ENCODE assay signal across 9 cellular contexts in the genomic region with DNA sequence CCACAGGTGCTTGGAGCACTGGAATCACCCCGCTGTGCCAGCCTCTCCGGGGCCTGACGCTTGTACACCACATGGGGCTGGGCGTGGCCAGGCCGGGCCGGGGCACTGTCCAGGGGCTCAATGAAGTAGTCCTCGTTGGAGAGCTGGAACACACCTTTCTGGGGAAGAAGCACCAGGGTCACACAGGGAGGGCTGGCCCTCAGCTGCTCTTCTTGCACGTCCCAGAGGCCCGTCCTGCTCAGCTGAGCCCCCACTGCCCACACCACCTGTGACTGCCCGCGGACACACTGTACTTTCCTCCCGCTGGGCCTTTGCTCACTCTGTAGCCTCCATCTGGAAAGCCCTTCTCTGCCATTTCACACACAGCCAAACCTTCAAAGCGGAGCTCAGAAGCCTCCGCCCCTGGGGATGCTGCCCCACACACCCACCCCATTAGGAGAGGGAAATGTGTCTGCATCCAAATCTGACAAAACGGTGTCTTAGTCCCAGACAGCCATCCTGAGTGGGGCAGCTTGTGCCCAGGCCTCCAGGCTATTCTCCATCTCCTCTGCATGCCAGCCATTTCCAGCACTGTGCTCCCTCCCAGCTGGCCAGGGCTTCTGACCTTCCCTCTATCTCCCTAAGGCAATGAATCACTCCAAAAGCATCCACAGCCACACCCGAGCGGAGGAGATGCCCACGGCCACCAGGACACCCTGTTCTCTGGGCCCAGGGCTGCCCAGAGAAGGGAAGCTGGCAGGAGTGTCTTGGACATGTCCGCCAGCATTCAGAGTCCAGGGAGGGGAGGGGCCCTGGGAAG. TPM values are rescaled to one million over a fixed set of nuclear protein-coding genes. Genes with fewer than 3 reads are reported as not detected.
DNase-seq lines count a peak whose midpoint lies in the region; ATAC-seq and TF ChIP-seq lines count a peak whose summit lies in the region.
"Not testable (repeated sequence)": the region's sequence is repeated elsewhere in the genome, so short reads cannot be mapped to it uniquely, and the experiment has no call there.
"Had no signal": no experiment of that assay in that cellular context is flagged by ENCODE, and none has a peak within 500 bp of the region (broad histone marks: within the 10 kb centered on the region; RNA-seq: fewer than 3 reads in every experiment).

No MANE protein-coding gene starts in this region.

- not testable (repeated sequence) for H3K4me3 ChIP-seq in MG63, gastrocnemius medialis

- TF ChIP-seq CTCF in foreskin keratinocyte (conservative IDR thresholded peaks at IDR 0.05); gastrocnemius medialis (IDR thresholded peaks at IDR 0.05 in 4 of 5, conservative IDR thresholded peaks at IDR 0.05 in 1 of 5): not testable (repeated sequence)

- ATAC-seq in foreskin keratinocyte (peak; percentile 52), gastrocnemius medialis (peak; percentile 83 to 85)

- intact Hi-C loops in gastrocnemius medialis (cut with DNase I; ENCODE audit: low total_unique reads) = not testable (repeated sequence)

- H3K27me3 ChIP-seq in MG63, foreskin keratinocyte, gastrocnemius medialis: not testable (repeated sequence)

- TF ChIP-seq POLR2A in gastrocnemius medialis (IDR thresholded peaks at IDR 0.05) = not testable (repeated sequence)

- H3K36me3 ChIP-seq in MG63, gastrocnemius medialis: not testable (repeated sequence)

- not testable (repeated sequence) for H3K9me3 ChIP-seq in MG63, gastrocnemius medialis

- H3K4me1 ChIP-seq in foreskin keratinocyte, gastrocnemius medialis: not testable (repeated sequence)

- not testable (repeated sequence) for H3K27ac ChIP-seq in foreskin keratinocyte
- H3K27ac ChIP-seq in gastrocnemius medialis = peak overlapping the region in 2 of 4 donors; percentile 3 to 27

- in situ Hi-C loops in gastrocnemius medialis (cut with MboI; ENCODE audit: low sequenced_read_pairs in 4 of 4) = not testable (repeated sequence)

- peak; percentile 80 for DNase-seq in A172 (ENCODE audit: low spot score)
- DNase-seq in GM04503 (ENCODE audit: low read depth) = peak; percentile 21
- peak; percentile 74 for DNase-seq in MG63
- DNase-seq in SW480 (ENCODE audit: low spot score) = peak; percentile 65
- DNase-seq in cerebellar cortex (ENCODE audit: low spot score) = peak; percentile 23
- DNase-seq in foreskin keratinocyte = peak in 1 of 2 donors; percentile 34
- peak; percentile 34 for DNase-seq in kidney glomerular epithelial cell (lab: John Stamatoyannopoulos, UW)
- DNase-seq in gastrocnemius medialis = peak; percentile 41 to 71

RNA-seq across cellular contexts. Expression of a gene that starts 13.1 kb away (rescaled TPM):
- 6.0 and 12.2 TPM in 2 replicates for total RNA-seq in A172 (2014; rRNA removed; shearing (Covaris generic))
- total RNA-seq in MG63 (2014; rRNA removed; shearing (Covaris generic); ENCODE audit: low replicate concordance) = 3.3 and 10.7 TPM in 2 replicates
- 0.49 and 1.0 TPM in 2 replicates for total RNA-seq in foreskin keratinocyte
- 0.42 and 0.92 TPM in 2 replicates for polyA plus RNA-seq in foreskin keratinocyte
- total RNA-seq in gastrocnemius medialis = 1 to 10 TPM in 1 of 4 donors, under 1 TPM in 3; 0.42 to 1.1 (median 0.76) TPM
- polyA plus RNA-seq: CD14-positive monocyte had no signal
